8 cellular contexts compared by ENCODE assay signal in the genomic region with DNA sequence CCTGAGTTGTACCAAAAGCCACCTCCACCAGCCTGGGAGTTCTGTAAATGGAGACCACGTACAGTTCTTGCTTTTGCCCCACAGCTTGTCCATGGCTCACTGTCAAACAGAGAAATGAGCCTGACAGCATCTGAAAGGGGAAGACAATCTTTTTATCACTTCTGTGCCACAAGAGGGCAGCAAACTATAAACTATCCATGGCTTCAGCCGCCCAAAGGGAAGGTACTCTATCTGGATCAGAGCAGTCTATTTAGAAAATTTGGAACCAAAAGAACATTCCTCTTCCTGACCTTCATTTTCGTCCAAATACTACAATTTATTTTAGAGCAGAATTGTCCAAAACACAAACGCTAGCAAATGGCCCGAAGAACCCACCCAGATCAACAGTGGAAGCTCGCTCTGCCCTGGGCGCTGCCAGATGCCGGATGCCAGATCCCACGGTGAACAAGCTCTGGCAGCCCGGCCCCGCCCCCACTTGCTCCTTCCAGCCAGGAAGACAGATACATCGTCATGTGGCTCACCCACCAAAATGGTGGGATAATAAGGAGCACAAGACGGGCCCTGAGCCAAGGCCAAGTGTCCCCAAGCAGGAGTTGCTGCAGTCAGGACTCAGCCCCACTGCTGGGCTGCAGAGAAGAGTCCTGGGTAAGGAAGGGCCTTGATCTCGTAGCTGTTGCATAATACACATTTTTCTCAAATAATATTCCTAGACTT. TPM values are rescaled to one million over a fixed set of nuclear protein-coding genes. Genes with fewer than 3 reads are reported as not detected.
DNase-seq lines count a peak whose midpoint lies in the region; ATAC-seq, FAIRE-seq and TF ChIP-seq lines count a peak whose summit lies in the region.

No MANE protein-coding gene starts in this region.

- peak overlapping the region in 1 of 2 donors; percentile 52 for H3K4me3 Mint-ChIP-seq in CD14-positive monocyte

- H4K8ac ChIP-seq in H1 (ENCODE audit: extremely low read depth, insufficient read depth, low read length), result no peak overlapping the region; the same call in 1 of the 2 replicates

- CTCF ChIA-PET in HEK293T (lab: Yijun Ruan, JAX), result interaction anchor here (0.7 to 3.5 kb wide), 12 partner anchors 9 to 380 kb away, joined by 3 to 26 read pairs (median 4); a partner anchor contains a TSS
- CTCF ChIA-PET in H1 (lab: Charles Lee; ENCODE audit: partially characterized antibody), result interaction anchor here (0.7 to 8.6 kb wide), 51 partner anchors 9 to 375 kb away, joined by 3 to 113 read pairs (median 4); a partner anchor contains a TSS

- POLR2A ChIA-PET in HEK293T (lab: Yijun Ruan, JAX) (interaction anchor here (1.1 to 1.9 kb wide), 3 partner anchors 150 to 276 kb away, joined by 3 to 5 read pairs (median 4); a partner anchor contains a TSS), H1 (lab: Charles Lee; ENCODE audit: partially characterized antibody) (interaction anchor here (0.7 to 2.0 kb wide), 9 partner anchors 33 to 277 kb away, joined by 3 to 10 read pairs (median 3); a partner anchor contains a TSS)

- H3K9ac ChIP-seq in H1 (replicated peaks in 1 of 4; ENCODE audit: extremely low read depth in 1 of 4, low read depth in 3 of 4, low read length in 3 of 4), result no peak overlapping the region; a peak in 1 of 7 replicates

- H2BK12ac ChIP-seq in H1 (ENCODE audit: low read depth, low read length), result peak overlapping the region; percentile 96; the same call in 1 of the 2 replicates

- no peaks in the 10 kb centered on the region for H3K9me3 Mint-ChIP-seq in CD14-positive monocyte

- no peak for TF ChIP-seq EP300 in H1 (IDR thresholded peaks at IDR 0.05; ENCODE audit: borderline replicate concordance in 1 of 2, low read depth in 2 of 2, low read length in 2 of 2)

- no peaks in the 10 kb centered on the region for H3K79me2 ChIP-seq in H1 (ENCODE audit: control insufficient read depth in 1 of 2, insufficient read depth in 2 of 2, low read length in 2 of 2)

- FAIRE-seq in H1 (lab: Jason Lieb, UNC), result peak; percentile 81

- WGBS in H1 (ENCODE audit: extremely low coverage in 1 of 2, insufficient coverage in 1 of 2, insufficient read length in 1 of 2, insufficient replicate concordance in 2 of 2, low coverage in 1 of 2, low lambda C conversion rate in 2 of 2, missing lambda C conversion rate in 1 of 2), 2 experiments, result 21% methylated on average over 14 of the region's 14 CpGs; no CpG with 5 or more reads in 1 of the 2 experiments
- WGBS in right lobe of liver (ENCODE audit: insufficient coverage, low coverage, low lambda C conversion rate, missing lambda C conversion rate), result 9% methylated on average over 14 of the region's 14 CpGs

- no peak overlapping the region for H3K4ac ChIP-seq in H1 (replicated peaks; ENCODE audit: insufficient read length, low read depth, low read length)

- peak overlapping the region; percentile 71; the same call in 1 of the 2 replicates for H2AFZ ChIP-seq in H1 (ENCODE audit: low read length)

- H3K4me1 ChIP-seq in H1 (replicated peaks in 1 of 4; ENCODE audit: control insufficient read depth in 3 of 4, insufficient read depth in 4 of 4, low read length in 3 of 4) (peaks cover 3 to 13% (median 4%) of the 10 kb centered on the region in 4 experiments; a peak in 5 of 7 replicates), right lobe of liver (peaks cover 0 to 13% (median 6%) of the 10 kb centered on the region in 4 donors)

- H3K27ac ChIP-seq in H1 (ENCODE audit: low read depth, low read length) (no peak overlapping the region), right lobe of liver (no peak overlapping the region)

- H3K27ac Mint-ChIP-seq in CD14-positive monocyte, result peak overlapping the region in 2 of 7 donors; percentile 0 to 48

- TF ChIP-seq POLR2A in H1 (IDR thresholded peaks at IDR 0.05; ENCODE audit: control extremely low read depth in 1 of 2, low read depth in 2 of 2, low read length in 2 of 2) (no peak), right lobe of liver (IDR thresholded peaks at IDR 0.05) (no peak)

- peak overlapping the region; percentile 39 to 68; a peak in 3 of 4 replicates for H3K4me2 ChIP-seq in H1 (ENCODE audit: insufficient read depth in 1 of 2, low read depth in 2 of 2, low read length in 2 of 2)

- H3K36me3 Mint-ChIP-seq in CD14-positive monocyte, result peaks cover 20 to 29% of the 10 kb centered on the region in 2 donors

- no peak overlapping the region for H3K14ac ChIP-seq in H1 (ENCODE audit: insufficient read length)

- peak overlapping the region; percentile 66; the same call in 1 of the 2 replicates for H2AK5ac ChIP-seq in H1 (ENCODE audit: low read depth, low read length)

- H2BK120ac ChIP-seq in H1 (replicated peaks; ENCODE audit: low read depth, low read length), result no peak overlapping the region

- DNase-seq in CD14-positive monocyte (ENCODE audit: low spot score) (no peak), HEK293T (ENCODE audit: extremely low spot score) (peak; percentile 74), NCI-H524 (lab: John Stamatoyannopoulos, UW) (peak; percentile 84 to 89), H1 (ENCODE audit: low read depth in 1 of 2, low spot score in 2 of 2) (peak in 1 of 2 experiments; percentile 82), right lobe of liver (peak; percentile 76 to 79 (median 78))
- peak; percentile 9 for DNase-seq in activated CD4-positive, alpha-beta T cell treated with anti-CD3 and anti-CD28 coated beads, Interleukin-2, amount 50 U/mL, for 1 hour
- peak; percentile 36 for DNase-seq in stimulated activated CD8-positive, alpha-beta memory T cell treated with anti-CD3 and anti-CD28 coated beads, Interleukin-12 subunit alpha, Interleukin-12 subunit beta, amount 100 ng/mL, for 1 hour (ENCODE audit: low read depth)

- H3K4me1 Mint-ChIP-seq in CD14-positive monocyte, result peaks cover 37% of the 10 kb centered on the region

- 0 out of 2 replicates have a peak overlapping the region, but pooled peaks have one; percentile 72 for H2BK15ac ChIP-seq in H1 (ENCODE audit: low read length)

- intact Hi-C loops in CD14-positive monocyte (cut with micrococcal nuclease) (loop anchor here (5.0 to 10.0 kb wide), 2 partner anchors 292 to 300 kb away; a partner anchor contains a TSS), right lobe of liver (cut with DNase I) (no loop called here)

- H3K4me3 ChIP-seq in H1 (ENCODE audit: extremely low read depth in 1 of 4, insufficient read depth in 2 of 4, low read depth in 3 of 4, low read length in 4 of 4) (peak overlapping the region; percentile 9 to 54 (median 22); a peak in 5 of 8 replicates), right lobe of liver (peak overlapping the region in 2 of 3 donors; percentile 38)

- TF ChIP-seq RAD21 in H1 (IDR thresholded peaks at IDR 0.05 in 1 of 2, conservative IDR thresholded peaks at IDR 0.05 in 1 of 2; ENCODE audit: low read depth in 2 of 2, low read length in 2 of 2), result peak; percentile 86 to 88

- peak overlapping the region; percentile 44 for H4K91ac ChIP-seq in H1 (replicated peaks; ENCODE audit: insufficient read length, low read length)

- H3K27me3 ChIP-seq in H1 (replicated peaks in 1 of 4; ENCODE audit: control insufficient read depth in 3 of 4, extremely low read depth in 1 of 4, insufficient read depth in 3 of 4, low read length in 3 of 4) (no peaks in the 10 kb centered on the region), right lobe of liver (no peaks in the 10 kb centered on the region)

- H3K9me3 ChIP-seq in H1 (ENCODE audit: insufficient read depth in 2 of 2, low read depth in 1 of 2, low read length in 1 of 2), result no peaks in the 10 kb centered on the region
- no peaks in the 10 kb centered on the region for H3K9me3 ChIP-seq in right lobe of liver

- H3K18ac ChIP-seq in H1 (ENCODE audit: extremely low read depth, low read length), result peak overlapping the region; percentile 83; the same call in 1 of the 2 replicates

- H3K23me2 ChIP-seq in H1 (ENCODE audit: low read depth, low read length), result no peaks in the 10 kb centered on the region

- peak overlapping the region; percentile 18; the same call in 1 of the 2 replicates for H2BK5ac ChIP-seq in H1 (ENCODE audit: low read depth, low read length)

- no peaks in the 10 kb centered on the region for H3K79me1 ChIP-seq in H1 (ENCODE audit: low read depth, low read length)

- H4K20me1 ChIP-seq in H1 (replicated peaks in 1 of 2; ENCODE audit: control insufficient read depth in 1 of 2, insufficient read depth in 2 of 2, low read length in 2 of 2), result no peaks in the 10 kb centered on the region

- peak; percentile 85 to 94 (median 90) for ATAC-seq in right lobe of liver
- ATAC-seq in GM21737 (IDR thresholded peaks at IDR 0.05; ENCODE audit: unreplicated experiment), result no peak

- no peak overlapping the region for H3K23ac ChIP-seq in H1 (ENCODE audit: insufficient read length)

- H3K36me3 ChIP-seq in H1 (ENCODE audit: control insufficient read depth in 2 of 4, insufficient read depth in 4 of 4, low read length in 3 of 4) (no peaks in the 10 kb centered on the region), right lobe of liver (no peaks in the 10 kb centered on the region)

- H3K27me3 Mint-ChIP-seq in CD14-positive monocyte (ENCODE audit: low read depth in 3 of 3), result peaks cover 0 to 4% (median 0%) of the 10 kb centered on the region in 3 donors

- H3K56ac ChIP-seq in H1 (replicated peaks; ENCODE audit: insufficient read length, low read depth, low read length), result no peak overlapping the region

- no peak overlapping the region for H4K5ac ChIP-seq in H1 (ENCODE audit: insufficient read length, low read depth, low read length)

- TF ChIP-seq CTCF in CD14-positive monocyte (IDR thresholded peaks at IDR 0.05), result peak; percentile 77
- peak in 2 of 3 experiments; percentile 64 to 71; a peak in 3 of 4 replicates for TF ChIP-seq CTCF in H1 (IDR thresholded peaks at IDR 0.05; ENCODE audit: control extremely low read depth in 1 of 3, insufficient read depth in 1 of 3, low read depth in 1 of 3, low read length in 3 of 3)
- TF ChIP-seq CTCF in right lobe of liver (IDR thresholded peaks at IDR 0.05), result peak; percentile 69 to 75 (median 73)

- no peak overlapping the region for H2BK20ac ChIP-seq in H1 (ENCODE audit: low read length)

RNA-seq across cellular contexts. Expression of a gene that starts 23.9 kb away (rescaled TPM):
- not detected for polyA plus RNA-seq in CD14-positive monocyte
- total RNA-seq in H1 (2021; fragmentation: NEBNext Ultra II Directional; extraction: Animal tissue kit (Norgen Biotek cat#: 25700)), result not detected in 2 replicates
- polyA plus RNA-seq in H1 (2011; rRNA removed), result not detected in 2 replicates
- polyA plus RNA-seq in H1 (2011; cell fraction: cytosol; rRNA removed), result not detected
- polyA plus RNA-seq in H1 (2011; cell fraction: nucleus; rRNA removed), result not detected
- not detected in 4 replicates for polyA plus RNA-seq in H1 (2012, experiment 1 of 2)
- polyA plus RNA-seq in H1 (2012, experiment 2 of 2), result not detected
- not detected for polyA plus RNA-seq in H1 (2013, experiment 1 of 2)
- not detected for polyA plus RNA-seq in H1 (2013, experiment 2 of 2)
- not detected in 2 replicates for polyA minus RNA-seq in H1 (2011; rRNA and poly(A)+ RNA removed)
- not detected for polyA minus RNA-seq in H1 (2011; cell fraction: cytosol; rRNA and poly(A)+ RNA removed)
- polyA minus RNA-seq in H1 (2011; cell fraction: nucleus; rRNA and poly(A)+ RNA removed), result not detected
- total RNA-seq in right lobe of liver, result not detected

RNA-seq across cellular contexts. Expression of a gene that starts 57.7 kb away (rescaled TPM):
- polyA plus RNA-seq in CD14-positive monocyte (10 to 100 TPM; 50.6 to 57.8 TPM), H1 (2011; rRNA removed) (19.9 and 24.0 TPM in 2 replicates)
- total RNA-seq in H1 (2021; fragmentation: NEBNext Ultra II Directional; extraction: Animal tissue kit (Norgen Biotek cat#: 25700)), result 23.5 and 27.2 TPM in 2 replicates
- 35.0 TPM for polyA plus RNA-seq in H1 (2011; cell fraction: cytosol; rRNA removed)
- polyA plus RNA-seq in H1 (2011; cell fraction: nucleus; rRNA removed), result 31.5 TPM
- polyA plus RNA-seq in H1 (2012, experiment 1 of 2), result 23.4 to 31.1 TPM (median 26.9 TPM) in 4 replicates
- polyA plus RNA-seq in H1 (2012, experiment 2 of 2), result 9.3 TPM
- 23.8 TPM for polyA plus RNA-seq in H1 (2013, experiment 1 of 2)
- 25.9 TPM for polyA plus RNA-seq in H1 (2013, experiment 2 of 2)
- polyA minus RNA-seq in H1 (2011; rRNA and poly(A)+ RNA removed), result 17.4 and 22.0 TPM in 2 replicates
- polyA minus RNA-seq in H1 (2011; cell fraction: cytosol; rRNA and poly(A)+ RNA removed), result 11.4 TPM
- polyA minus RNA-seq in H1 (2011; cell fraction: nucleus; rRNA and poly(A)+ RNA removed), result 19.1 TPM
- 10 to 100 TPM in 1 of 6 experiments, 1 to 10 TPM in 5; 1.8 to 28.5 (median 4.7) TPM for total RNA-seq in right lobe of liver

Comparison
In these comparisons a context has a peak if more than half of its experiments do, and no peak if none do; other contexts are left out.
1. intact Hi-C loops: an anchor here in CD14-positive monocyte (5.0 to 10.0 kb wide); none called in right lobe of liver.